In the genomic region with DNA sequence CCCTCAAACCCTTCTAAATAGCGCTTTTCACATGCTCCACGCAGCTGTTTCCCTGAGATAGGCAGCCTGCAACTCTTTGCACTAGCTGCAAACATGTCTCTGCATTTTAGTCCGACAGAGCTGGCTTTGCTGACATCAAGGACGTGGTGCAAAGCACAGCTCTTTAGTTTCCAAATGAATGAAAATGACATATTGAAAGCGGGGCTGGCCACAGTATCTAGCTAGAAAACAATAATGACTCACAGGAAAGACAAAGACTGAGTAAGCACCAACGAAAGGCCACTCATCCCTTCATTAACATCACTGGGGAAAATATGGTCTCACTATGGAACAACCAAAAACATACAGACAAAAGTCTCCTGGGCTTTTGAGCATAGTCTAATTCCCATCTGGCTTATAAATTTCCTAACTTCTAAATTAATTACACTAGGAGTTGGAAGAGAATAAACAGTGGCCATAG, we compare ENCODE assay signal across 8 cellular contexts. TPM values are rescaled to one million over a fixed set of nuclear protein-coding genes. Genes with fewer than 3 reads are reported as not detected.
DNase-seq lines count a peak whose midpoint lies in the region; ATAC-seq and TF ChIP-seq lines count a peak whose summit lies in the region.

No MANE protein-coding gene starts in this region.

- TF ChIP-seq CTCF in GM13977 (IDR thresholded peaks at IDR 0.05; ENCODE audit: extremely low read depth, insufficient read depth, missing control alignments) (no peak), cardiac fibroblast (IDR thresholded peaks at IDR 0.05; ENCODE audit: low read depth, low read length) (no peak), esophagus muscularis mucosa (IDR thresholded peaks at IDR 0.05) (no peak)

- no peak for TF ChIP-seq EP300 in esophagus muscularis mucosa (IDR thresholded peaks at IDR 0.05)

- intact Hi-C loops in esophagus muscularis mucosa (cut with DNase I) = no loop called here

- TF ChIP-seq POLR2A in esophagus muscularis mucosa (IDR thresholded peaks at IDR 0.05; ENCODE audit: low read depth) = no peak

- no peaks in the 10 kb centered on the region for H3K27me3 ChIP-seq in esophagus muscularis mucosa

- no peaks in the 10 kb centered on the region for H3K36me3 ChIP-seq in esophagus muscularis mucosa

- in situ Hi-C loops in GM13977 (cut with MboI; ENCODE audit: low pct_unique_long_range_greater_than_20kb, low sequenced_read_pairs, unreplicated experiment) = no loop called here

- no peak overlapping the region for H3K4me3 ChIP-seq in cardiac fibroblast (replicated peaks in 1 of 2; ENCODE audit: low read depth in 2 of 2, low read length in 2 of 2)
- no peak overlapping the region for H3K4me3 ChIP-seq in esophagus muscularis mucosa

- H3K27ac ChIP-seq in esophagus muscularis mucosa (replicated peaks in 1 of 4) = no peak overlapping the region

- WGBS in esophagus muscularis mucosa = 74% methylated on average over 6 of the region's 6 CpGs

- H3K4me1 ChIP-seq in esophagus muscularis mucosa = peaks cover 0 to 8% (median 4%) of the 10 kb centered on the region in 4 donors

- peak; percentile 97 for ATAC-seq in GM21526 (IDR thresholded peaks at IDR 0.05; ENCODE audit: low FRiP score, unreplicated experiment)
- peak; percentile 75 for ATAC-seq in HG03575 (IDR thresholded peaks at IDR 0.05; ENCODE audit: extremely low read depth, insufficient number of reproducible peaks, low FRiP score, unreplicated experiment)

- DNase-seq in GM13977 (ENCODE audit: low spot score) (peak; percentile 52), cardiac fibroblast (ENCODE audit: low read depth in 2 of 2) (peak; percentile 43 to 87), foreskin melanocyte (no peak), esophagus muscularis mucosa (ENCODE audit: extremely low spot score) (no peak), NCI-H524 (lab: John Stamatoyannopoulos, UW) (no peak)
- DNase-seq in stimulated activated CD4-positive, alpha-beta T cell treated with anti-CD3 and anti-CD28 coated beads, TNF-alpha, amount 100 ng/mL, for 48 hours (ENCODE audit: low read depth in 3 of 3) = peak in 2 of 3 donors; percentile 11 to 27

- H3K9me3 ChIP-seq in esophagus muscularis mucosa = peaks cover 0 to 6% (median 5%) of the 10 kb centered on the region in 4 donors

RNA-seq across cellular contexts. Expression of a gene that starts 15.3 kb away (rescaled TPM):
- 10 to 100 TPM; 21.9 to 33.6 (median 24.4) TPM for total RNA-seq in esophagus muscularis mucosa

Comparison
In these comparisons a context has a peak if more than half of its experiments do, and no peak if none do; other contexts are left out.
1. DNase-seq: peak in GM13977 (single experiment), cardiac fibroblast (2 of 2) and stimulated activated CD4-positive, alpha-beta T cell treated with anti-CD3 and anti-CD28 coated beads, TNF-alpha, amount 100 ng/mL, for 48 hours (2 of 3); none in foreskin melanocyte (single experiment), esophagus muscularis mucosa (single experiment) and NCI-H524 (0 of 2).